8 cellular contexts compared by ENCODE assay signal in genomic region chr17:64974052-64974749, GRCh38. TPM values are rescaled to one million over a fixed set of nuclear protein-coding genes. Genes with fewer than 3 reads are reported as not detected.
DNase-seq lines count a peak whose midpoint lies in the region; ATAC-seq and TF ChIP-seq lines count a peak whose summit lies in the region.
"Not testable (repeated sequence)": the region's sequence is repeated elsewhere in the genome, so short reads cannot be mapped to it uniquely, and the experiment has no call there.

No MANE protein-coding gene starts in this region.

- H3K4me3 ChIP-seq in Peyer's patch (peak overlapping the region in 2 of 4 donors; percentile 74 to 94), stomach (peak overlapping the region in 2 of 4 donors; percentile 56 to 65)
- H3K4me3 ChIP-seq in right atrium auricular region: not testable (repeated sequence)

- intact Hi-C loops in CD4-positive, alpha-beta T cell (cut with DNase I, micrococcal nuclease): loop anchor here in 1 of 2 experiments (2.0 kb wide), 1 partner anchor 83 kb away; the partner anchor contains the start of gene GNA13
- intact Hi-C loops in stomach (cut with DNase I; ENCODE audit: low total_unique reads): not testable (repeated sequence)

- POLR2A ChIA-PET in CD4-positive, alpha-beta T cell (lab: Charles Lee): interaction anchor here (1.3 to 3.8 kb wide), 13 partner anchors 9 to 469 kb away, joined by 4 to 117 read pairs (median 10); partner anchors contain the start of genes GNA13 and LRRC37A3

- H3K27ac Mint-ChIP-seq in CD4-positive, alpha-beta T cell: peak overlapping the region; percentile 99
- peak overlapping the region; percentile 99 for H3K27ac Mint-ChIP-seq in activated CD8-positive, alpha-beta memory T cell treated with anti-CD3 and anti-CD28 coated beads, Interleukin-2, amount 10 ng/mL, durations not matched to agents 7 days and 5 days
- H3K27ac Mint-ChIP-seq in nephron progenitor cell: not testable (repeated sequence)

- peaks cover 56% of the 10 kb centered on the region for H3K4me1 Mint-ChIP-seq in CD4-positive, alpha-beta T cell (ENCODE audit: low read depth)
- peaks cover 51% of the 10 kb centered on the region for H3K4me1 Mint-ChIP-seq in activated CD8-positive, alpha-beta memory T cell treated with anti-CD3 and anti-CD28 coated beads, Interleukin-2, amount 10 ng/mL, durations not matched to agents 7 days and 5 days
- peaks cover 37% of the 10 kb centered on the region for H3K4me1 Mint-ChIP-seq in nephron progenitor cell

- not testable (repeated sequence) for H3K9me3 ChIP-seq in CD4-positive, alpha-beta T cell (ENCODE audit: control insufficient read depth, low read length); Peyer's patch; right atrium auricular region; stomach

- not testable (repeated sequence) for H3K27me3 Mint-ChIP-seq in CD4-positive, alpha-beta T cell; activated CD8-positive, alpha-beta memory T cell treated with anti-CD3 and anti-CD28 coated beads, Interleukin-2, amount 10 ng/mL, durations not matched to agents 7 days and 5 days; nephron progenitor cell (ENCODE audit: low read depth, poor library complexity)

- H3K4me3 Mint-ChIP-seq in CD4-positive, alpha-beta T cell: peak overlapping the region; percentile 93
- H3K4me3 Mint-ChIP-seq in activated CD8-positive, alpha-beta memory T cell treated with anti-CD3 and anti-CD28 coated beads, Interleukin-2, amount 10 ng/mL, durations not matched to agents 7 days and 5 days: peak overlapping the region; percentile 88
- peak overlapping the region; percentile 93 for H3K4me3 Mint-ChIP-seq in nephron progenitor cell

- TF ChIP-seq POLR2A in Peyer's patch (IDR thresholded peaks at IDR 0.05); stomach (IDR thresholded peaks at IDR 0.05): not testable (repeated sequence)

- not testable (repeated sequence) for DNase-seq in CD4-positive, alpha-beta T cell; Peyer's patch; activated CD8-positive, alpha-beta memory T cell treated with anti-CD3 and anti-CD28 coated beads, Interleukin-2, amount 10 ng/mL, durations not matched to agents 7 days and 5 days; right atrium auricular region (ENCODE audit: low spot score); nephron progenitor cell; stomach

- H3K36me3 ChIP-seq in Peyer's patch: peaks cover 0 to 10% (median 0%) of the 10 kb centered on the region in 3 donors
- peaks cover 12% of the 10 kb centered on the region for H3K36me3 ChIP-seq in right atrium auricular region
- peaks cover 0 to 25% (median 19%) of the 10 kb centered on the region in 4 donors for H3K36me3 ChIP-seq in stomach

- H3K27ac ChIP-seq in CD4-positive, alpha-beta T cell (ENCODE audit: low read depth, low read length): peak overlapping the region; percentile 99
- H3K27ac ChIP-seq in Peyer's patch (peak overlapping the region; percentile 93 to 100 (median 98)), cingulate gyrus (ENCODE audit: low read depth, low read length) (peak overlapping the region; percentile 94), right atrium auricular region (peak overlapping the region; percentile 98), stomach (peak overlapping the region; percentile 98 to 100 (median 99))

- H3K27me3 ChIP-seq in CD4-positive, alpha-beta T cell (ENCODE audit: control insufficient read depth, insufficient read depth, low read length); Peyer's patch; right atrium auricular region; stomach: not testable (repeated sequence)

- 58 to 79% (median 76%) methylated on average over 7 of the region's 7 CpGs for WGBS in stomach, 5 donors

- TF ChIP-seq EP300 in stomach (IDR thresholded peaks at IDR 0.05): not testable (repeated sequence)

- not testable (repeated sequence) for ATAC-seq in CD4-positive, alpha-beta T cell (ENCODE audit: poor library complexity)
- ATAC-seq in HG02610 (IDR thresholded peaks at IDR 0.05; ENCODE audit: unreplicated experiment): peak; percentile 23
- peak; percentile 14 for ATAC-seq in activated CD8-positive, alpha-beta memory T cell treated with anti-CD3 and anti-CD28 coated beads, Interleukin-2, amount 10 ng/mL, durations not matched to agents 7 days and 5 days

- not testable (repeated sequence) for TF ChIP-seq CTCF in CD4-positive, alpha-beta T cell (IDR thresholded peaks at IDR 0.05); Peyer's patch (IDR thresholded peaks at IDR 0.05); right atrium auricular region (IDR thresholded peaks at IDR 0.05); nephron progenitor cell (IDR thresholded peaks at IDR 0.05); stomach (IDR thresholded peaks at IDR 0.05)

- H3K4me1 ChIP-seq in Peyer's patch (peaks cover 0 to 12% (median 7%) of the 10 kb centered on the region in 4 donors), right atrium auricular region (peaks cover 0 to 18% of the 10 kb centered on the region in 2 donors), stomach (peaks cover 20 to 34% (median 27%) of the 10 kb centered on the region in 4 donors)

- CTCF ChIA-PET in CD4-positive, alpha-beta T cell (lab: Charles Lee): interaction anchor here (1.1 to 3.7 kb wide), 5 partner anchors 12 to 163 kb away, joined by 3 to 18 read pairs (median 5); partner anchors contain the start of genes LRRC37A3 and RGS9
- CTCF ChIA-PET in activated CD8-positive, alpha-beta memory T cell treated with anti-CD3 and anti-CD28 coated beads, Interleukin-2, amount 10 ng/mL, durations not matched to agents 7 days and 5 days (lab: Charles Lee): interaction anchor here (0.6 to 3.0 kb wide), 11 partner anchors 8 to 325 kb away, joined by 3 to 28 read pairs (median 5); partner anchors contain the start of gene GNA13

- peaks cover 18% of the 10 kb centered on the region for H3K36me3 Mint-ChIP-seq in CD4-positive, alpha-beta T cell (ENCODE audit: low read depth)
- H3K36me3 Mint-ChIP-seq in activated CD8-positive, alpha-beta memory T cell treated with anti-CD3 and anti-CD28 coated beads, Interleukin-2, amount 10 ng/mL, durations not matched to agents 7 days and 5 days: peaks cover 21% of the 10 kb centered on the region
- peaks cover 35% of the 10 kb centered on the region for H3K36me3 Mint-ChIP-seq in nephron progenitor cell (ENCODE audit: low read depth)

- H3K9me3 Mint-ChIP-seq in CD4-positive, alpha-beta T cell; activated CD8-positive, alpha-beta memory T cell treated with anti-CD3 and anti-CD28 coated beads, Interleukin-2, amount 10 ng/mL, durations not matched to agents 7 days and 5 days (ENCODE audit: low read depth); nephron progenitor cell: not testable (repeated sequence)

RNA-seq across cellular contexts. Expression of gene LRRC37A3, which starts 54.9 kb away (rescaled TPM):
- 1 to 10 TPM; 7.6 to 8.0 TPM for total RNA-seq in CD4-positive, alpha-beta T cell
- total RNA-seq in Peyer's patch: 10 to 100 TPM in 2 of 4 donors, 1 to 10 TPM in 2; 5.2 to 23.1 (median 9.8) TPM
- total RNA-seq in activated CD8-positive, alpha-beta memory T cell treated with anti-CD3 and anti-CD28 coated beads, Interleukin-2, amount 10 ng/mL, durations not matched to agents 7 days and 5 days: 10 to 100 TPM; 12.6 to 22.5 TPM
- total RNA-seq in right atrium auricular region: 1 to 10 TPM; 1.9 to 2.0 TPM
- 10 to 100 TPM in 3 of 5 donors, 1 to 10 TPM in 2; 2.3 to 19.6 (median 10.5) TPM for total RNA-seq in stomach
- polyA plus RNA-seq in stomach: 1 to 10 TPM; 1.6 to 3.3 (median 2.7) TPM
